ENCODE assay signal across 1 cellular context in genomic region chr11:28466506-28466905, GRCh38.
TF ChIP-seq lines count a peak whose summit lies in the region.

No MANE protein-coding gene starts in this region.

TF ChIP-seq in IMR-90, 13 proteins besides CTCF, POLR2A, EP300 and RAD21:
- no peak for TF ChIP-seq MXI1 (IDR thresholded peaks at IDR 0.05; ENCODE audit: borderline replicate concordance, low read depth, low read length)
- TF ChIP-seq SMC3 (IDR thresholded peaks at IDR 0.05; ENCODE audit: low read depth, low read length), result no peak
- no peak for TF ChIP-seq FOS (IDR thresholded peaks at IDR 0.05; ENCODE audit: low read depth, low read length)
- no peak for TF ChIP-seq MAZ (IDR thresholded peaks at IDR 0.05; ENCODE audit: borderline replicate concordance, low read depth, low read length)
- no peak for TF ChIP-seq CHD1 (IDR thresholded peaks at IDR 0.05; ENCODE audit: low read depth, low read length)
- TF ChIP-seq ELK1 (IDR thresholded peaks at IDR 0.05; ENCODE audit: borderline replicate concordance, low read depth, low read length), result no peak
